In the genomic region with DNA sequence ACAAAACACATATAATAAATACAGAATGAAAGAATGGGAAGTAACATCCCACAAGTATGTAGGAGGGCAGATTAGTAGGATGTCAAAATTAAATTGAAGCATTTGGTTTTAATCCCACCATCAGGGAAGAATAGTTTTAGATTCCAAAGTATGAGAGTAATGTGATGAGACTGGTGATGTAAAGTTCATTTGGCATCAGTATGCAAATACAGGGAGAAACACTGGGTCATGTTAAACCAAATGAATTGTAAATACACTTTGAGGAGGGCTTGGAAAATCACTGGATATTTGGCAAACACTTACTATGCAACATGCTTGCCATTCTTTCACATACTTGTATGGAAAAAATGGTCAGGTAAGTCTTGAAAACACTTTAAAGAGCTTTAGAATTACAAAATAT, we compare ENCODE assay signal across 15 cellular contexts.
"Had no signal": no experiment of that assay in that cellular context is flagged by ENCODE, and none has a peak within 500 bp of the region (broad histone marks: within the 10 kb centered on the region; RNA-seq: fewer than 3 reads in every experiment).

No MANE protein-coding gene starts in this region.

- H3K27ac ChIP-seq: gastroesophageal sphincter, heart left ventricle, left ventricle myocardium inferior had no signal

- DNase-seq: activated CD4-positive, alpha-beta T cell treated with anti-CD3 and anti-CD28 coated beads, Interleukin-2, amount 10 ng/mL, durations not matched to agents 7 days and 5 days; activated CD8-positive, alpha-beta memory T cell treated with anti-CD3 and anti-CD28 coated beads for 24 hours; activated CD8-positive, alpha-beta memory T cell treated with anti-CD3 and anti-CD28 coated beads, Interleukin-2, amount 50 U/mL, for 48 hours; activated effector memory CD4-positive, alpha-beta T cell treated with Interleukin-2 at 50 U/mL for 16 hours; activated naive CD4-positive, alpha-beta T cell treated with anti-CD3 and anti-CD28 coated beads, Interleukin-2, amount 10 ng/mL, durations not matched to agents 7 days and 5 days; activated naive CD8-positive, alpha-beta T cell treated with anti-CD3 and anti-CD28 coated beads, Interleukin-2, amount 50 U/mL, for 24 hours; activated T-cell treated with anti-CD3 and anti-CD28 coated beads, Interleukin-2, amount 50 U/mL, for 48 hours; effector memory CD8-positive, alpha-beta T cell; heart left ventricle; left ventricle myocardium inferior; occipital lobe; posterior cingulate gyrus; retina; stimulated activated naive B cell treated with anti-CD40 and anti-IgM and Interleukin-4, amounts not matched to agents 10 μg/mL and 1 μg/mL and 100 μg/mL, for 72 hours had no signal

- H3K4me3 ChIP-seq: gastroesophageal sphincter, heart left ventricle, left ventricle myocardium inferior had no signal

- H3K4me1 ChIP-seq: gastroesophageal sphincter, heart left ventricle, left ventricle myocardium inferior had no signal

- H3K36me3 ChIP-seq: heart left ventricle had no signal

- H3K9me3 ChIP-seq: gastroesophageal sphincter, heart left ventricle, left ventricle myocardium inferior had no signal

- H3K27me3 ChIP-seq: gastroesophageal sphincter, heart left ventricle had no signal
